ENCODE assay signal across 8 cellular contexts in the genomic region with DNA sequence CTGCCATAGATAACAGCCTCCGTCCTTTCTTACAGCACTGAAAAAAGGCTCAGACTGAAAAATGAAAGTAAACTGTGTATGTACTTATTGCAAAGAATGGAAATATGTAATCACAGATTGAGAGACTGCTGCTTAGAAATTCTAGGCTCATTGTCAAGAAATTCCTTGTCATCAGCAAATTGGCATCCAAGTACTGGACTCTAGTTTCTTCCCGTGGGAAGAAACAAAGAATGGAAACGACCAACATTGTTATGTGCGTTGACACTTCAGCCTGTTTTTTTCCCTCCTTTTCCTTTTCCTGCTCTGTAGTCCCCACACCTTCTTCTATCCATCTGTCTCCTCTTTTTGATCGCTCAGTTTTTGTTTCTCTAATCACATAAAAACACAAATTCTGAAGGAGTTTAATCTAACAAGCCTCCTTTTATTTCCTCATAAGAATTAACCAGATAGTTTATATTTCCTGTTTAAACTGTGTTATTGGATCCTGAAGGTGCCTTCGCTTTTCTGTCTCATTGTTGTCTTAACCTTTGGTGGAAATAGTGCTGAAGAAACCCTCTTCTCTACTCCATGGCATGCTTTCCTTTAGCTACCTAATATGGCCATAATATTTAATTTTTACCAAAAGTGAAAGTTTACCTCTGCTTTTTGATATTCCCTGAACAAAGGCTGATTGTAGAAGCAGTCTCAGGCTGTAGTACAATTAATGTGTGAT. TPM values are rescaled to one million over a fixed set of nuclear protein-coding genes. Genes with fewer than 3 reads are reported as not detected.
DNase-seq lines count a peak whose midpoint lies in the region; ATAC-seq and TF ChIP-seq lines count a peak whose summit lies in the region.

No MANE protein-coding gene starts in this region.

- peak overlapping the region; percentile 90 for H3K27ac Mint-ChIP-seq in activated CD8-positive, alpha-beta T cell treated with anti-CD3 and anti-CD28 coated beads, Interleukin-2, amount 10 ng/mL, durations not matched to agents 7 days and 5 days

- H3K4me1 ChIP-seq in testis: no peaks in the 10 kb centered on the region

- H3K4me3 Mint-ChIP-seq in activated CD8-positive, alpha-beta T cell treated with anti-CD3 and anti-CD28 coated beads, Interleukin-2, amount 10 ng/mL, durations not matched to agents 7 days and 5 days: peak overlapping the region; percentile 74

- no peaks in the 10 kb centered on the region for H3K9me3 ChIP-seq in testis

- TF ChIP-seq CTCF in testis (IDR thresholded peaks at IDR 0.05): no peak

- CTCF ChIA-PET in activated CD8-positive, alpha-beta T cell treated with anti-CD3 and anti-CD28 coated beads, Interleukin-2, amount 10 ng/mL, durations not matched to agents 7 days and 5 days (lab: Charles Lee): interaction anchor here (0.7 to 1.7 kb wide), 3 partner anchors 10 to 83 kb away, joined by 3 to 7 read pairs (median 5); no protein-coding TSS in a partner anchor

- 21 to 39% methylated on average over 6 of the region's 6 CpGs for WGBS in testis, 2 donors

- TF ChIP-seq POLR2A in testis (IDR thresholded peaks at IDR 0.05): no peak

- POLR2A ChIA-PET in activated CD8-positive, alpha-beta T cell treated with anti-CD3 and anti-CD28 coated beads, Interleukin-2, amount 10 ng/mL, durations not matched to agents 7 days and 5 days (lab: Charles Lee): interaction anchor here (1.1 kb wide), 1 partner anchor 16 kb away, joined by 3 read pairs; no protein-coding TSS in a partner anchor

- no peaks in the 10 kb centered on the region for H3K36me3 ChIP-seq in testis (ENCODE audit: low read depth, missing control alignments)

- ATAC-seq in HG02642 (IDR thresholded peaks at IDR 0.05; ENCODE audit: poor library complexity, unreplicated experiment): peak; percentile 85
- ATAC-seq in activated CD8-positive, alpha-beta T cell treated with anti-CD3 and anti-CD28 coated beads, Interleukin-2, amount 10 ng/mL, durations not matched to agents 7 days and 5 days: peak; percentile 84

- H3K27me3 Mint-ChIP-seq in activated CD8-positive, alpha-beta T cell treated with anti-CD3 and anti-CD28 coated beads, Interleukin-2, amount 10 ng/mL, durations not matched to agents 7 days and 5 days (ENCODE audit: low read depth): no peaks in the 10 kb centered on the region

- H3K27ac ChIP-seq in testis: peak overlapping the region; percentile 18 to 65

- H3K36me3 Mint-ChIP-seq in activated CD8-positive, alpha-beta T cell treated with anti-CD3 and anti-CD28 coated beads, Interleukin-2, amount 10 ng/mL, durations not matched to agents 7 days and 5 days (ENCODE audit: low read depth): peaks cover 11% of the 10 kb centered on the region

- H3K4me3 ChIP-seq in testis: peak overlapping the region; percentile 32

- intact Hi-C loops in testis (cut with DNase I; ENCODE audit: low total_unique reads): no loop called here

- H3K4me1 Mint-ChIP-seq in activated CD8-positive, alpha-beta T cell treated with anti-CD3 and anti-CD28 coated beads, Interleukin-2, amount 10 ng/mL, durations not matched to agents 7 days and 5 days (ENCODE audit: low read depth): peaks cover 40% of the 10 kb centered on the region

- no peaks in the 10 kb centered on the region for H3K27me3 ChIP-seq in testis

- no peaks in the 10 kb centered on the region for H3K9me3 Mint-ChIP-seq in activated CD8-positive, alpha-beta T cell treated with anti-CD3 and anti-CD28 coated beads, Interleukin-2, amount 10 ng/mL, durations not matched to agents 7 days and 5 days (ENCODE audit: insufficient read depth)

- DNase-seq in GM04504 (ENCODE audit: low read depth) (peak; percentile 66), inferior parietal cortex (ENCODE audit: extremely low spot score) (peak; percentile 25), testis (no peak), SHP77 treated with DMSO at 0.1 percent for 48 hours (lab: John Stamatoyannopoulos, UW) (no peak), SHP77 (lab: John Stamatoyannopoulos, UW) (no peak), SIG-M5 (lab: John Stamatoyannopoulos, UW) (no peak)
- DNase-seq in activated CD8-positive, alpha-beta T cell treated with anti-CD3 and anti-CD28 coated beads, Interleukin-2, amount 10 ng/mL, durations not matched to agents 7 days and 5 days: no peak

RNA-seq across cellular contexts. Expression of a gene that starts 20.0 kb away (rescaled TPM):
- total RNA-seq in activated CD8-positive, alpha-beta T cell treated with anti-CD3 and anti-CD28 coated beads, Interleukin-2, amount 10 ng/mL, durations not matched to agents 7 days and 5 days: not detected
- total RNA-seq in testis: under 1 TPM; 0.31 to 0.94 TPM
- not detected for polyA plus RNA-seq in testis (ENCODE audit: insufficient read depth, low read depth, low replicate concordance)

RNA-seq across cellular contexts. Expression of a gene that starts 50.1 kb away (rescaled TPM):
- total RNA-seq in activated CD8-positive, alpha-beta T cell treated with anti-CD3 and anti-CD28 coated beads, Interleukin-2, amount 10 ng/mL, durations not matched to agents 7 days and 5 days: 100 to 1,000 TPM; 102 to 111 TPM
- total RNA-seq in testis: 10 to 100 TPM; 16.1 to 20.7 TPM
- polyA plus RNA-seq in testis (ENCODE audit: insufficient read depth, low read depth, low replicate concordance): 12.9 TPM

Comparison
In these comparisons a context has a peak if more than half of its experiments do, and no peak if none do; other contexts are left out.
1. DNase-seq: peak in GM04504 (single experiment) and inferior parietal cortex (single experiment); none in activated CD8-positive, alpha-beta T cell treated with anti-CD3 and anti-CD28 coated beads, Interleukin-2, amount 10 ng/mL, durations not matched to agents 7 days and 5 days (single experiment), testis (single experiment), SHP77 treated with DMSO at 0.1 percent for 48 hours (single experiment), SHP77 (0 of 2) and SIG-M5 (single experiment).
2. RNA of a gene that starts 50.1 kb away (total RNA-seq): 102 to 111 TPM in activated CD8-positive, alpha-beta T cell treated with anti-CD3 and anti-CD28 coated beads, Interleukin-2, amount 10 ng/mL, durations not matched to agents 7 days and 5 days; 16.1 to 20.7 TPM in testis; every median in the first group is over 4 times any median in the second.